In the genomic region with DNA sequence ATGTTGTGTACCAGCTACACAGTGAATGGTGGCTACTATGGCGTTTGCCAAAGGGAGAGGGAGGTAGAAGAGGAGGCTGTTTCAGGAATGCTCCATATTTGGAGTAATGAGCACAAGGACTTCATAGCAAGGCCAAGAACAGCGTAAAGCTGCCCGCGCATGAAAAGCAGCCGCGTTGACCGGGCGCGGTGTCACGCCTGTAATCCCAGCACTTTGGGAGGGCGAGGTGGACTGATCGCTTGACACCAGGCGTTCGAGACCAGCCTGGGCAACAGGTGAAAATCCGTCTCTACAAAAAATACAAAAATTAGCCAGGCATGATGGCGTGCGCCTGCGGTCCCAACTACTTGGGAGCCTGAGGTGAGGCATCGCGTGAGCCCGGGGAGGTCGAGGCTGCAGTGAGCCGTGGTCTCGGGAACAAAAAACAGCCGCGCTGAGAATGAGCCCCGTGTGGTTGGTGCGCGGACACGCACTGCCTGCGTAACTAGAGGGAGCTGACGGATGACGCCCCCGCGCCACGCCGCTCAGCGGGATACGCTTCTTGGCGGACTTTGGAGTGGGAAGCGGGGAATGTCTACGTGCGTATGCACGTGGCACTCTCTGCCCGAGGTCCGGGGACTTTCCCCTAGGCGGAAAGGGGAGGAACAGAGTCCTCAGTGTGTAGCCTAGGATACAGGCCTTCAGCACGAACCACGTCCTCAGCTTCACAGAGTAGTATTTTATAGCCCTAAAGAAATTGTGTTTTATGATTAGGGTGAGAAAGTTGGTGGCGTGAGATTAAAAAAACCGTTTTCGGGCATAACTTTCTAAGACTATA, we compare ENCODE assay signal across 1 cellular context.
TF ChIP-seq lines count a peak whose summit lies in the region.

Gene RMRP (minus strand): TSS at position 693 of the 817 bp plus-strand sequence.

TF ChIP-seq in HepG2, 621 proteins besides CTCF, POLR2A, EP300 and RAD21 (continued from another document and continues in another):
- TF ChIP-seq AFF4 (CRISPR knock-in tag; IDR thresholded peaks at IDR 0.05) (no peak), PLRG1 (conservative IDR thresholded peaks at IDR 0.05) (no peak), ZNF160 (CRISPR knock-in tag; IDR thresholded peaks at IDR 0.05) (peak; percentile 96), HDAC1 (CRISPR knock-in tag; IDR thresholded peaks at IDR 0.05) (peak; percentile 96), SALL1 (CRISPR knock-in tag; IDR thresholded peaks at IDR 0.05) (peak; percentile 97), PRMT3 (CRISPR knock-in tag; IDR thresholded peaks at IDR 0.05; ENCODE audit: borderline replicate concordance, low read depth) (peak; percentile 94; the same call in 1 of the 2 replicates), KDM6A (CRISPR knock-in tag; IDR thresholded peaks at IDR 0.05; ENCODE audit: low read depth) (peak; percentile 41; the same call in 1 of the 2 replicates), ZNF451 (CRISPR knock-in tag; IDR thresholded peaks at IDR 0.05) (peak; percentile 65; the same call in 1 of the 2 replicates), DNMT1 (CRISPR knock-in tag; IDR thresholded peaks at IDR 0.05) (peak; percentile 91; the same call in 1 of the 2 replicates), NFE2L1 (CRISPR knock-in tag; IDR thresholded peaks at IDR 0.05; ENCODE audit: borderline replicate concordance) (no peak), KAT8 (CRISPR knock-in tag; IDR thresholded peaks at IDR 0.05) (peak; percentile 82), NFATC3 (CRISPR knock-in tag; IDR thresholded peaks at IDR 0.05) (peak; percentile 99), ZNF773 (CRISPR knock-in tag; IDR thresholded peaks at IDR 0.05; ENCODE audit: borderline replicate concordance) (0 out of 2 replicates have a peak, but pooled peaks have one; percentile 80), NCOA1 (CRISPR knock-in tag; IDR thresholded peaks at IDR 0.05) (0 out of 2 replicates have a peak, but pooled peaks have one; percentile 74), ZSCAN20 (CRISPR knock-in tag; IDR thresholded peaks at IDR 0.05; ENCODE audit: borderline replicate concordance) (peak; percentile 93), HIVEP1 (CRISPR knock-in tag; IDR thresholded peaks at IDR 0.05) (peak; percentile 93), NKX3-1 (CRISPR knock-in tag; IDR thresholded peaks at IDR 0.05) (peak; percentile 98), ARID2 (CRISPR knock-in tag; IDR thresholded peaks at IDR 0.05; ENCODE audit: borderline replicate concordance) (peak; percentile 81; the same call in 1 of the 2 replicates), NCOA5 (CRISPR knock-in tag; IDR thresholded peaks at IDR 0.05) (peak; percentile 92; the same call in 1 of the 2 replicates), MYNN (CRISPR knock-in tag; IDR thresholded peaks at IDR 0.05; ENCODE audit: low read depth) (no peak), ZFP36 (IDR thresholded peaks at IDR 0.05; ENCODE audit: borderline replicate concordance, low read depth, low read length, partially characterized antibody) (no peak), GMEB1 (CRISPR knock-in tag; IDR thresholded peaks at IDR 0.05; ENCODE audit: borderline replicate concordance) (peak; percentile 97), ZFX (CRISPR knock-in tag; IDR thresholded peaks at IDR 0.05; ENCODE audit: low read depth) (peak; percentile 72), SP5 (CRISPR knock-in tag; IDR thresholded peaks at IDR 0.05; ENCODE audit: borderline replicate concordance, low read depth) (peak; percentile 72), NCOR1 (IDR thresholded peaks at IDR 0.05; ENCODE audit: borderline replicate concordance, low read length) (peak; percentile 81), RAD51 (IDR thresholded peaks at IDR 0.05; ENCODE audit: borderline replicate concordance) (no peak; the same call in 1 of the 2 replicates), ZNF121 (CRISPR knock-in tag; IDR thresholded peaks at IDR 0.05) (no peak; the same call in 1 of the 2 replicates), ZFP90 (CRISPR knock-in tag; IDR thresholded peaks at IDR 0.05; ENCODE audit: borderline replicate concordance) (peak; percentile 97), MEF2D (CRISPR knock-in tag; IDR thresholded peaks at IDR 0.05) (peak; percentile 97), THAP8 (CRISPR knock-in tag; IDR thresholded peaks at IDR 0.05; ENCODE audit: borderline replicate concordance) (peak; percentile 91; the same call in 1 of the 2 replicates), ZNF839 (CRISPR knock-in tag; IDR thresholded peaks at IDR 0.05; ENCODE audit: borderline replicate concordance) (peak; percentile 53; the same call in 1 of the 2 replicates), ZBTB1 (CRISPR knock-in tag; IDR thresholded peaks at IDR 0.05; ENCODE audit: borderline replicate concordance) (peak; percentile 73), CENPX (CRISPR knock-in tag; IDR thresholded peaks at IDR 0.05) (no peak), ZNF746 (CRISPR knock-in tag; IDR thresholded peaks at IDR 0.05) (peak; percentile 91), ETV6 (CRISPR knock-in tag; conservative IDR thresholded peaks at IDR 0.05) (0 out of 2 replicates have a peak, but pooled peaks have one; percentile 56), ZNF878 (CRISPR knock-in tag; IDR thresholded peaks at IDR 0.05) (peak; percentile 96), ZNF350 (CRISPR knock-in tag; IDR thresholded peaks at IDR 0.05; ENCODE audit: borderline replicate concordance, low read depth) (peak; percentile 98), CHCHD3 (CRISPR knock-in tag; IDR thresholded peaks at IDR 0.05) (peak; percentile 56; the same call in 1 of the 2 replicates), ZNF382 (CRISPR knock-in tag; IDR thresholded peaks at IDR 0.05; ENCODE audit: borderline replicate concordance) (no peak), ZIK1 (CRISPR knock-in tag; IDR thresholded peaks at IDR 0.05; ENCODE audit: borderline replicate concordance, low read depth) (peak; percentile 99), ZNF83 (CRISPR knock-in tag; IDR thresholded peaks at IDR 0.05; ENCODE audit: borderline replicate concordance) (peak; percentile 41; the same call in 1 of the 2 replicates), HNRNPK (IDR thresholded peaks at IDR 0.05; ENCODE audit: low read depth, low read length, poor library complexity, severe bottlenecking) (no peak), GTF2F1 (IDR thresholded peaks at IDR 0.05; ENCODE audit: low read length) (0 out of 2 replicates have a peak, but pooled peaks have one; percentile 11), XRCC5 (optimal IDR thresholded peaks at IDR 0.05; ENCODE audit: low read length) (peak; percentile 59), RBFOX2 (IDR thresholded peaks at IDR 0.05; ENCODE audit: low read depth, low read length) (no peak), ZNF446 (CRISPR knock-in tag; IDR thresholded peaks at IDR 0.05) (no peak), ZC3H13 (CRISPR knock-in tag; IDR thresholded peaks at IDR 0.05) (peak; percentile 88), HOXD1 (CRISPR knock-in tag; IDR thresholded peaks at IDR 0.05) (peak; percentile 95), ZNF569 (CRISPR knock-in tag; IDR thresholded peaks at IDR 0.05; ENCODE audit: borderline replicate concordance) (no peak), FOXK2 (IDR thresholded peaks at IDR 0.05) (peak; percentile 21; the same call in 1 of the 2 replicates), MTA3 (CRISPR knock-in tag; IDR thresholded peaks at IDR 0.05) (no peak), CCDC6 (CRISPR knock-in tag; IDR thresholded peaks at IDR 0.05) (peak; percentile 85), ERF (CRISPR knock-in tag; IDR thresholded peaks at IDR 0.05) (peak; percentile 89), ATF7-NPFF (CRISPR knock-in tag; IDR thresholded peaks at IDR 0.05; ENCODE audit: low read depth) (peak; percentile 98)
- TF ChIP-seq, protein P1, sequence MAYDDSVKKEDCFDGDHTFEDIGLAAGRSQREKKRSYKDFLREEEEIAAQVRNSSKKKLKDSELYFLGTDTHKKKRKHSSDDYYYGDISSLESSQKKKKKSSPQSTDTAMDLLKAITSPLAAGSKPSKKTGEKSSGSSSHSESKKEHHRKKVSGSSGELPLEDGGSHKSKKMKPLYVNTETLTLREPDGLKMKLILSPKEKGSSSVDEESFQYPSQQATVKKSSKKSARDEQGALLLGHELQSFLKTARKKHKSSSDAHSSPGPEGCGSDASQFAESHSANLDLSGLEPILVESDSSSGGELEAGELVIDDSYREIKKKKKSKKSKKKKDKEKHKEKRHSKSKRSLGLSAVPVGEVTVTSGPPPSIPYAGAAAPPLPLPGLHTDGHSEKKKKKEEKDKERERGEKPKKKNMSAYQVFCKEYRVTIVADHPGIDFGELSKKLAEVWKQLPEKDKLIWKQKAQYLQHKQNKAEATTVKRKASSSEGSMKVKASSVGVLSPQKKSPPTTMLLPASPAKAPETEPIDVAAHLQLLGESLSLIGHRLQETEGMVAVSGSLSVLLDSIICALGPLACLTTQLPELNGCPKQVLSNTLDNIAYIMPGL (CRISPR knock-in tag; IDR thresholded peaks at IDR 0.05; ENCODE audit: borderline replicate concordance in 1 of 2, low read depth in 1 of 2): peak; percentile 85 to 99
- TF ChIP-seq, protein P2, sequence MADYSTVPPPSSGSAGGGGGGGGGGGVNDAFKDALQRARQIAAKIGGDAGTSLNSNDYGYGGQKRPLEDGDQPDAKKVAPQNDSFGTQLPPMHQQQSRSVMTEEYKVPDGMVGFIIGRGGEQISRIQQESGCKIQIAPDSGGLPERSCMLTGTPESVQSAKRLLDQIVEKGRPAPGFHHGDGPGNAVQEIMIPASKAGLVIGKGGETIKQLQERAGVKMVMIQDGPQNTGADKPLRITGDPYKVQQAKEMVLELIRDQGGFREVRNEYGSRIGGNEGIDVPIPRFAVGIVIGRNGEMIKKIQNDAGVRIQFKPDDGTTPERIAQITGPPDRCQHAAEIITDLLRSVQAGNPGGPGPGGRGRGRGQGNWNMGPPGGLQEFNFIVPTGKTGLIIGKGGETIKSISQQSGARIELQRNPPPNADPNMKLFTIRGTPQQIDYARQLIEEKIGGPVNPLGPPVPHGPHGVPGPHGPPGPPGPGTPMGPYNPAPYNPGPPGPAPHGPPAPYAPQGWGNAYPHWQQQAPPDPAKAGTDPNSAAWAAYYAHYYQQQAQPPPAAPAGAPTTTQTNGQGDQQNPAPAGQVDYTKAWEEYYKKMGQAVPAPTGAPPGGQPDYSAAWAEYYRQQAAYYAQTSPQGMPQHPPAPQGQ (CRISPR knock-in tag; IDR thresholded peaks at IDR 0.05; ENCODE audit: borderline replicate concordance): no peak
- TF ChIP-seq, protein P3, sequence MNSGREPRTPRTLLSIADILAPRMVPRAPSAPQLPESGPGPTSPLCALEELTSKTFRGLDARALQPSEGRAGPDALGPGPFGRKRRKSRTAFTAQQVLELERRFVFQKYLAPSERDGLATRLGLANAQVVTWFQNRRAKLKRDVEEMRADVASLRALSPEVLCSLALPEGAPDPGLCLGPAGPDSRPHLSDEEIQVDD (CRISPR knock-in tag; IDR thresholded peaks at IDR 0.05; ENCODE audit: borderline replicate concordance): peak; percentile 90; the same call in 1 of the 2 replicates
- TF ChIP-seq, protein P4, sequence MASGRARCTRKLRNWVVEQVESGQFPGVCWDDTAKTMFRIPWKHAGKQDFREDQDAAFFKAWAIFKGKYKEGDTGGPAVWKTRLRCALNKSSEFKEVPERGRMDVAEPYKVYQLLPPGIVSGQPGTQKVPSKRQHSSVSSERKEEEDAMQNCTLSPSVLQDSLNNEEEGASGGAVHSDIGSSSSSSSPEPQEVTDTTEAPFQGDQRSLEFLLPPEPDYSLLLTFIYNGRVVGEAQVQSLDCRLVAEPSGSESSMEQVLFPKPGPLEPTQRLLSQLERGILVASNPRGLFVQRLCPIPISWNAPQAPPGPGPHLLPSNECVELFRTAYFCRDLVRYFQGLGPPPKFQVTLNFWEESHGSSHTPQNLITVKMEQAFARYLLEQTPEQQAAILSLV (CRISPR knock-in tag; IDR thresholded peaks at IDR 0.05; ENCODE audit: borderline replicate concordance): peak; percentile 32; the same call in 1 of the 2 replicates
- TF ChIP-seq, protein P5, sequence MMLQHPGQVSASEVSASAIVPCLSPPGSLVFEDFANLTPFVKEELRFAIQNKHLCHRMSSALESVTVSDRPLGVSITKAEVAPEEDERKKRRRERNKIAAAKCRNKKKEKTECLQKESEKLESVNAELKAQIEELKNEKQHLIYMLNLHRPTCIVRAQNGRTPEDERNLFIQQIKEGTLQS (CRISPR knock-in tag; IDR thresholded peaks at IDR 0.05): peak; percentile 74; the same call in 1 of the 2 replicates
